In genomic region chr2:127408807-127409099, GRCh38 we compare ENCODE assay signal across 8 cellular contexts. TPM values are rescaled to one million over a fixed set of nuclear protein-coding genes. Genes with fewer than 3 reads are reported as not detected.
A peak's percentile ranks its signal among the peaks of the same experiment; 100 is the strongest.
DNase-seq lines count a peak whose midpoint lies in the region; ATAC-seq and TF ChIP-seq lines count a peak whose summit lies in the region.

No MANE protein-coding gene starts in this region.

- intact Hi-C loops in gastrocnemius medialis (cut with DNase I; ENCODE audit: low total_unique reads), result no loop called here

- ATAC-seq in SK-N-SH treated with all-trans-retinoic acid at 6 μM for 48 hours (no peak), gastrocnemius medialis (no peak), GM19328 (IDR thresholded peaks at IDR 0.05; ENCODE audit: unreplicated experiment) (no peak), HG03095 (IDR thresholded peaks at IDR 0.05; ENCODE audit: unreplicated experiment) (no peak)
- no peak for ATAC-seq in activated CD4-positive, CD25-positive, alpha-beta regulatory T cell treated with anti-CD3 and anti-CD28 coated beads, Interleukin-2, amount 50 U/mL, for 24 hours

- peak overlapping the region; percentile 86 to 95 (median 89) for H3K27ac ChIP-seq in gastrocnemius medialis

- no peak for TF ChIP-seq CTCF in fibroblast of villous mesenchyme (IDR thresholded peaks at IDR 0.05; ENCODE audit: insufficient read depth, low read depth, low read length)
- TF ChIP-seq CTCF in gastrocnemius medialis (IDR thresholded peaks at IDR 0.05 in 4 of 5, conservative IDR thresholded peaks at IDR 0.05 in 1 of 5), result no peak

- in situ Hi-C loops in gastrocnemius medialis (cut with MboI; ENCODE audit: low sequenced_read_pairs in 4 of 4), result loop anchor here in 1 of 4 donors (25.0 kb wide), 1 partner anchor 321 kb away; no protein-coding TSS in a partner anchor

- H3K4me3 ChIP-seq in fibroblast of villous mesenchyme (ENCODE audit: low read depth, low read length) (peak overlapping the region; percentile 49), gastrocnemius medialis (peak overlapping the region; percentile 47 to 59 (median 54))

- TF ChIP-seq POLR2A in gastrocnemius medialis (IDR thresholded peaks at IDR 0.05), result no peak

- H3K9me3 ChIP-seq in ES-I3 (ENCODE audit: control insufficient read depth, insufficient read depth, low read length) (no peaks in the 10 kb centered on the region), gastrocnemius medialis (no peaks in the 10 kb centered on the region)

- no peaks in the 10 kb centered on the region for H3K27me3 ChIP-seq in gastrocnemius medialis

- peaks cover 16% of the 10 kb centered on the region for H3K4me1 ChIP-seq in ES-I3 (ENCODE audit: insufficient read depth, low read length)
- H3K4me1 ChIP-seq in gastrocnemius medialis, result peaks cover 16 to 25% of the 10 kb centered on the region in 2 donors

- DNase-seq in fibroblast of villous mesenchyme (ENCODE audit: low read depth), result no peak
- no peak for DNase-seq in gastrocnemius medialis
- no peak for DNase-seq in stimulated activated CD8-positive, alpha-beta memory T cell treated with anti-CD3 and anti-CD28 coated beads, Interleukin-4, amount 100 ng/mL, for 48 hours

- H3K9ac ChIP-seq in ES-I3 (ENCODE audit: low read depth, low read length), result peak overlapping the region; percentile 77

- no peaks in the 10 kb centered on the region for H3K36me3 ChIP-seq in ES-I3 (ENCODE audit: insufficient read depth, low read length)
- H3K36me3 ChIP-seq in gastrocnemius medialis, result no peaks in the 10 kb centered on the region

TF ChIP-seq in SK-N-SH treated with all-trans-retinoic acid at 6 μM for 48 hours, 23 proteins besides CTCF, POLR2A, EP300 and RAD21:
- no peak for TF ChIP-seq TCF4 (CRISPR knock-in tag; IDR thresholded peaks at IDR 0.05; ENCODE audit: borderline replicate concordance)
- TF ChIP-seq ZNF70 (CRISPR knock-in tag; IDR thresholded peaks at IDR 0.05), result 0 out of 2 replicates have a peak, but pooled peaks have one; percentile 1

RNA-seq across cellular contexts. Expression of gene PROC, which starts 9.5 kb away (rescaled TPM):
- total RNA-seq in fibroblast of villous mesenchyme (not detected in 2 replicates), gastrocnemius medialis (under 1 TPM in 2 of 4 donors, not detected in 2; 0.29 to 0.58 TPM)

RNA-seq across cellular contexts. Expression of gene MAP3K2, which starts 21.0 kb away (rescaled TPM):
- total RNA-seq in fibroblast of villous mesenchyme (38.4 and 53.5 TPM in 2 replicates), gastrocnemius medialis (10 to 100 TPM; 33.8 to 46.4 (median 39.4) TPM)
